Comparison of ENCODE assay signal across 14 cellular contexts in genomic region chr17:39600469-39601009, GRCh38. TPM values are rescaled to one million over a fixed set of nuclear protein-coding genes. Genes with fewer than 3 reads are reported as not detected.
DNase-seq lines count a peak whose midpoint lies in the region; ATAC-seq and TF ChIP-seq lines count a peak whose summit lies in the region.
"Had no signal": no experiment of that assay in that cellular context is flagged by ENCODE, and none has a peak within 500 bp of the region (broad histone marks: within the 10 kb centered on the region; RNA-seq: fewer than 3 reads in every experiment).

No MANE protein-coding gene starts in this region.

- no peak overlapping the region for H3K4me3 ChIP-seq in H7 (ENCODE audit: insufficient read depth, low read depth, low read length)
- no peak overlapping the region for H3K4me3 ChIP-seq in neural cell (ENCODE audit: low read length)
- H3K4me3 ChIP-seq: A549 had no signal

- no peak overlapping the region for H2AFZ ChIP-seq in neural cell (ENCODE audit: low read depth, low read length)

- H3K27ac ChIP-seq in neural cell (ENCODE audit: low read length), result no peak overlapping the region
- H3K27ac ChIP-seq: A549, C4-2B had no signal

- H3K9me2 ChIP-seq in neural cell (ENCODE audit: insufficient read depth, low read length), result no peaks in the 10 kb centered on the region

- no peaks in the 10 kb centered on the region for H4K20me1 ChIP-seq in neural cell (ENCODE audit: insufficient read depth)

- no peak for TF ChIP-seq CTCF in neural cell (IDR thresholded peaks at IDR 0.05; ENCODE audit: poor library complexity, severe bottlenecking)

- H3K27me3 ChIP-seq in H7 (ENCODE audit: control insufficient read depth, insufficient read depth, low read length) (peaks cover 98% of the 10 kb centered on the region), neural cell (ENCODE audit: insufficient read depth, low read depth, low read length) (peaks cover 100% of the 10 kb centered on the region)

- H3K36me3 Mint-ChIP-seq in stimulated activated memory B cell treated with anti-CD40 and anti-IgM and Interleukin-4, amounts not matched to agents 10 μg/mL and 1 μg/mL and 100 μg/mL, for 72 hours, result no peaks in the 10 kb centered on the region
- H3K36me3 Mint-ChIP-seq: CD4-positive, alpha-beta memory T cell had no signal

- no peak for TF ChIP-seq EP300 in neural cell (conservative IDR thresholded peaks at IDR 0.05; ENCODE audit: poor library complexity, severe bottlenecking)

- no peak for ATAC-seq in esophagus mucosa
- ATAC-seq in GM21390 (IDR thresholded peaks at IDR 0.05; ENCODE audit: unreplicated experiment), result no peak
- no peak for ATAC-seq in stimulated activated memory B cell treated with anti-CD40 and anti-IgM and Interleukin-4, amounts not matched to agents 10 μg/mL and 1 μg/mL and 100 μg/mL, for 72 hours

- no peaks in the 10 kb centered on the region for H3K79me2 ChIP-seq in neural cell (replicated peaks; ENCODE audit: insufficient read depth, low read length)

- no peaks in the 10 kb centered on the region for H3K36me3 ChIP-seq in H7 (replicated peaks; ENCODE audit: control insufficient read depth, insufficient read depth, low read length)
- H3K36me3 ChIP-seq in neural cell (ENCODE audit: insufficient read depth, low read length), result no peaks in the 10 kb centered on the region
- H3K36me3 ChIP-seq: BE2C had no signal

- no peaks in the 10 kb centered on the region for H3K9me3 Mint-ChIP-seq in stimulated activated memory B cell treated with anti-CD40 and anti-IgM and Interleukin-4, amounts not matched to agents 10 μg/mL and 1 μg/mL and 100 μg/mL, for 72 hours

- no peaks in the 10 kb centered on the region for H3K9me3 ChIP-seq in neural cell (ENCODE audit: low read length)
- H3K9me3 ChIP-seq: A549, BE2C had no signal

- H3K27ac Mint-ChIP-seq in stimulated activated memory B cell treated with anti-CD40 and anti-IgM and Interleukin-4, amounts not matched to agents 10 μg/mL and 1 μg/mL and 100 μg/mL, for 72 hours, result no peak overlapping the region

- peaks cover 53% of the 10 kb centered on the region for H3K4me1 Mint-ChIP-seq in stimulated activated memory B cell treated with anti-CD40 and anti-IgM and Interleukin-4, amounts not matched to agents 10 μg/mL and 1 μg/mL and 100 μg/mL, for 72 hours

- TF ChIP-seq RAD21 in neural cell (conservative IDR thresholded peaks at IDR 0.05), result no peak

- no peak overlapping the region for H3K4me2 ChIP-seq in neural cell (ENCODE audit: low read length)
- H3K4me2 ChIP-seq: A549 had no signal

- H3K9ac ChIP-seq in neural cell (ENCODE audit: low read length), result no peak overlapping the region

- H3K4me3 Mint-ChIP-seq in stimulated activated memory B cell treated with anti-CD40 and anti-IgM and Interleukin-4, amounts not matched to agents 10 μg/mL and 1 μg/mL and 100 μg/mL, for 72 hours, result no peak overlapping the region

- DNase-seq in H7 (peak; percentile 66), cerebellum (ENCODE audit: low spot score) (peak; percentile 67)
- DNase-seq: BE2C; CD4-positive, alpha-beta memory T cell; DMS79; IMR-90 had no signal

- no peaks in the 10 kb centered on the region for H3F3A ChIP-seq in neural cell (ENCODE audit: insufficient read depth, low read length, poor library complexity, severe bottlenecking)

- H3K27me3 Mint-ChIP-seq in stimulated activated memory B cell treated with anti-CD40 and anti-IgM and Interleukin-4, amounts not matched to agents 10 μg/mL and 1 μg/mL and 100 μg/mL, for 72 hours, result peaks cover 94% of the 10 kb centered on the region

TF ChIP-seq in neural cell, 6 proteins besides CTCF, POLR2A, EP300 and RAD21:
- TF ChIP-seq EZH2 (IDR thresholded peaks at IDR 0.05; ENCODE audit: borderline replicate concordance, insufficient read depth, low read length, poor library complexity, severe bottlenecking), result peak; percentile 70
- TF ChIP-seq REST (IDR thresholded peaks at IDR 0.05; ENCODE audit: borderline replicate concordance), result no peak
- TF ChIP-seq SMC3 (conservative IDR thresholded peaks at IDR 0.05; ENCODE audit: poor library complexity), result no peak
- TF ChIP-seq POLR2AphosphoS5 (IDR thresholded peaks at IDR 0.05), result no peak

RNA-seq across cellular contexts. Expression of gene NEUROD2, which starts 7.2 kb away (rescaled TPM):
- not detected in 2 replicates for total RNA-seq in H7 (2014; rRNA removed; shearing (Covaris generic))
- total RNA-seq in cerebellum (25.0 TPM), esophagus mucosa (not detected)
- not detected in 2 replicates for polyA plus RNA-seq in neural cell
- not detected in 2 replicates for polyA minus RNA-seq in neural cell
- total RNA-seq: CD4-positive, alpha-beta memory T cell; HT-29; IMR-90 had no signal
- polyA plus RNA-seq: A549, AG04450, IMR-90 had no signal

RNA-seq across cellular contexts. Expression of gene PPP1R1B, which starts 26.2 kb away (rescaled TPM):
- 8.3 and 11.8 TPM in 2 replicates for total RNA-seq in H7 (2014; rRNA removed; shearing (Covaris generic))
- total RNA-seq in cerebellum, result 6.1 TPM
- 1.8 and 3.5 TPM in 2 replicates for polyA plus RNA-seq in neural cell
- polyA minus RNA-seq in neural cell, result 1.2 and 2.9 TPM in 2 replicates
- total RNA-seq in esophagus mucosa, result 1.6 TPM
- total RNA-seq: CD4-positive, alpha-beta memory T cell; IMR-90 had no signal
- polyA plus RNA-seq: AG04450; CD4-positive, alpha-beta memory T cell; IMR-90 had no signal

RNA-seq across cellular contexts. Expression of gene STARD3, which starts 36.4 kb away (rescaled TPM):
- total RNA-seq in H7 (2014; rRNA removed; shearing (Covaris generic)), result 55.6 and 66.3 TPM in 2 replicates
- total RNA-seq in cerebellum, result 29.2 TPM
- polyA plus RNA-seq in neural cell, result 105 and 121 TPM in 2 replicates
- 36.5 and 44.9 TPM in 2 replicates for polyA minus RNA-seq in neural cell
- 28.0 TPM for total RNA-seq in esophagus mucosa

Comparison
In these comparisons a context has a peak if more than half of its experiments do, and no peak if none do; other contexts are left out.
1. RNA of gene NEUROD2, which starts 7.2 kb away (total RNA-seq): 25.0 TPM in cerebellum (single experiment); not detected in H7 and not detected in esophagus mucosa (single experiment); every median in the first group is over 10 times any median in the second.